Comparison of ENCODE assay signal across 22 cellular contexts in the genomic region with DNA sequence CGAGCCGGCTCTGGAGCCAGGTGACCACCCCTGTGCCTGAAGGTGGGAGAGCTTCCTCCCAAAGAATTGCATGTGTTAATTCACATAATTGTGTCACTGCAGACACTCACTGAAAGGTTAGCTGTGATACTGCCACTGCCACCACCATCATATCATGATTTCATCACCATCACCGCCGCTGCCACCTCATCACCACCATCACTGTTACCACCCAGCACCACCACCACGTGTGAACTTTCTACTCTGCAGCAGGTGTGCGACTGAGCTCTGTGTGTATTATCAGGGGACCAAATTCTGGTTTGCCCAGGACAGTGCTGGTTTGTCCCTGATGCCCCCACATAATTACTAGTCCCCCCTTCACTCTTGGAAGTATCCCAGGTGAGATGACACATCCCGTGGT. TPM values are rescaled to one million over a fixed set of nuclear protein-coding genes. Genes with fewer than 3 reads are reported as not detected.
DNase-seq lines count a peak whose midpoint lies in the region; ATAC-seq and TF ChIP-seq lines count a peak whose summit lies in the region.
"Had no signal": no experiment of that assay in that cellular context is flagged by ENCODE, and none has a peak within 500 bp of the region (broad histone marks: within the 10 kb centered on the region; RNA-seq: fewer than 3 reads in every experiment).

No MANE protein-coding gene starts in this region.

- in situ Hi-C loops in gastrocnemius medialis (cut with MboI; ENCODE audit: low sequenced_read_pairs in 4 of 4) = no loop called here

- H3K27ac Mint-ChIP-seq in activated CD4-positive, alpha-beta memory T cell treated with anti-CD3 and anti-CD28 coated beads for 36 hours = no peak overlapping the region
- H3K27ac Mint-ChIP-seq in activated CD4-positive, alpha-beta memory T cell treated with anti-CD3 and anti-CD28 coated beads, Interleukin-2, amount 10 ng/mL, durations not matched to agents 7 days and 5 days = no peak overlapping the region
- H3K27ac Mint-ChIP-seq in GM23338 (no peak overlapping the region), chondrocyte (ENCODE audit: unreplicated experiment) (peak overlapping the region; percentile 91)
- H3K27ac Mint-ChIP-seq in stimulated activated naive B cell treated with anti-CD40 and anti-IgM and Interleukin-4, amounts not matched to agents 10 μg/mL and 1 μg/mL and 100 μg/mL, for 72 hours = no peak overlapping the region
- H3K27ac Mint-ChIP-seq: CD8-positive, alpha-beta memory T cell had no signal

- peak; percentile 41 for DNase-seq in activated CD4-positive, alpha-beta memory T cell treated with anti-CD3 and anti-CD28 coated beads for 36 hours
- no peak for DNase-seq in activated CD4-positive, alpha-beta memory T cell treated with anti-CD3 and anti-CD28 coated beads, Interleukin-2, amount 10 ng/mL, durations not matched to agents 7 days and 5 days
- DNase-seq in GM23338 (ENCODE audit: low spot score) (no peak), chondrocyte (ENCODE audit: low spot score) (no peak), gastrocnemius medialis (peak in 1 of 2 donors; percentile 16), caudate nucleus (lab: John Stamatoyannopoulos, UW) (no peak)
- no peak for DNase-seq in stimulated activated naive B cell treated with anti-CD40 and anti-IgM and Interleukin-4, amounts not matched to agents 10 μg/mL and 1 μg/mL and 100 μg/mL, for 72 hours
- DNase-seq: activated effector memory CD4-positive, alpha-beta T cell treated with anti-CD3 and anti-CD28 coated beads, Interleukin-2, amount 50 U/mL, for 16 hours; effector CD4-positive, alpha-beta T cell; KBM-7; mesendoderm; NCI-H1048; NCI-H526; PC-9 had no signal

- CTCF ChIA-PET in activated CD4-positive, alpha-beta memory T cell treated with anti-CD3 and anti-CD28 coated beads for 36 hours (lab: Charles Lee) = interaction anchor here (1.0 to 6.9 kb wide), 2 partner anchors 8 to 146 kb away, joined by 3 to 184 read pairs; no protein-coding TSS in a partner anchor
- CTCF ChIA-PET in activated CD4-positive, alpha-beta memory T cell treated with anti-CD3 and anti-CD28 coated beads, Interleukin-2, amount 10 ng/mL, durations not matched to agents 7 days and 5 days (lab: Charles Lee) = interaction anchor here (0.5 to 6.0 kb wide), 5 partner anchors 10 to 168 kb away, joined by 3 to 87 read pairs (median 4); no protein-coding TSS in a partner anchor

- peaks cover 2% of the 10 kb centered on the region for H3K4me1 Mint-ChIP-seq in activated CD4-positive, alpha-beta memory T cell treated with anti-CD3 and anti-CD28 coated beads for 36 hours (ENCODE audit: low read depth)
- no peaks in the 10 kb centered on the region for H3K4me1 Mint-ChIP-seq in activated CD4-positive, alpha-beta memory T cell treated with anti-CD3 and anti-CD28 coated beads, Interleukin-2, amount 10 ng/mL, durations not matched to agents 7 days and 5 days
- H3K4me1 Mint-ChIP-seq in GM23338 (peaks cover 21% of the 10 kb centered on the region), chondrocyte (ENCODE audit: low read depth) (peaks cover 58% of the 10 kb centered on the region)
- peaks cover 5 to 11% of the 10 kb centered on the region in 2 donors for H3K4me1 Mint-ChIP-seq in stimulated activated naive B cell treated with anti-CD40 and anti-IgM and Interleukin-4, amounts not matched to agents 10 μg/mL and 1 μg/mL and 100 μg/mL, for 72 hours

- H3K27me3 Mint-ChIP-seq in activated CD4-positive, alpha-beta memory T cell treated with anti-CD3 and anti-CD28 coated beads for 36 hours = no peaks in the 10 kb centered on the region
- H3K27me3 Mint-ChIP-seq in activated CD4-positive, alpha-beta memory T cell treated with anti-CD3 and anti-CD28 coated beads, Interleukin-2, amount 10 ng/mL, durations not matched to agents 7 days and 5 days = no peaks in the 10 kb centered on the region
- H3K27me3 Mint-ChIP-seq in GM23338 (ENCODE audit: insufficient read depth, low read depth, poor library complexity) (peaks cover 26% of the 10 kb centered on the region), chondrocyte (ENCODE audit: low read depth) (no peaks in the 10 kb centered on the region)
- H3K27me3 Mint-ChIP-seq in stimulated activated naive B cell treated with anti-CD40 and anti-IgM and Interleukin-4, amounts not matched to agents 10 μg/mL and 1 μg/mL and 100 μg/mL, for 72 hours = peaks cover 73 to 94% of the 10 kb centered on the region in 2 donors

- POLR2A ChIA-PET in activated CD4-positive, alpha-beta memory T cell treated with anti-CD3 and anti-CD28 coated beads for 36 hours (lab: Charles Lee) = interaction anchor here (0.6 kb wide), 1 partner anchor 144 kb away, joined by 3 read pairs; no protein-coding TSS in a partner anchor
- POLR2A ChIA-PET in activated CD4-positive, alpha-beta memory T cell treated with anti-CD3 and anti-CD28 coated beads, Interleukin-2, amount 10 ng/mL, durations not matched to agents 7 days and 5 days (lab: Charles Lee) = no interaction called here

- 0 out of 2 replicates have a peak overlapping the region, but pooled peaks have one; percentile 55 for H3K27ac ChIP-seq in GM23338 (ENCODE audit: low read depth)
- H3K27ac ChIP-seq in gastrocnemius medialis = peak overlapping the region; percentile 90 to 97 (median 93)
- no peak overlapping the region for H3K27ac ChIP-seq in caudate nucleus (ENCODE audit: low read depth, low read length)
- H3K27ac ChIP-seq: neutrophil, PC-9 had no signal

- ATAC-seq in GM23338 = no peak
- ATAC-seq in gastrocnemius medialis = no peak
- ATAC-seq in stimulated activated naive B cell treated with anti-CD40 and anti-IgM and Interleukin-4, amounts not matched to agents 10 μg/mL and 1 μg/mL and 100 μg/mL, for 72 hours (replicated peaks) = no peak
- ATAC-seq in HG03280 (IDR thresholded peaks at IDR 0.05; ENCODE audit: unreplicated experiment) = no peak
- ATAC-seq: heart right ventricle, right cardiac atrium had no signal

- H2AFZ ChIP-seq in GM23338 = no peak overlapping the region
- H2AFZ ChIP-seq: PC-9 had no signal

- no peak for TF ChIP-seq POLR2A in gastrocnemius medialis (IDR thresholded peaks at IDR 0.05)

- H3K4me2 ChIP-seq in GM23338 = no peak overlapping the region
- H3K4me2 ChIP-seq: PC-9 had no signal

- TF ChIP-seq CTCF in GM23338 (conservative IDR thresholded peaks at IDR 0.05; ENCODE audit: low read depth in 2 of 2) = no peak
- no peak for TF ChIP-seq CTCF in chondrocyte (IDR thresholded peaks at IDR 0.05)
- TF ChIP-seq CTCF in gastrocnemius medialis (IDR thresholded peaks at IDR 0.05 in 4 of 5, conservative IDR thresholded peaks at IDR 0.05 in 1 of 5) = no peak

- no peaks in the 10 kb centered on the region for H3K27me3 ChIP-seq in GM23338 (ENCODE audit: insufficient read depth)
- H3K27me3 ChIP-seq in gastrocnemius medialis = no peaks in the 10 kb centered on the region

- intact Hi-C loops in activated CD4-positive, alpha-beta memory T cell treated with anti-CD3 and anti-CD28 coated beads for 36 hours (cut with micrococcal nuclease) = loop anchor here (10.0 kb wide), 2 partner anchors 229 to 529 kb away; a partner anchor contains a TSS
- intact Hi-C loops in gastrocnemius medialis (cut with DNase I; ENCODE audit: low total_unique reads) = no loop called here

- H3F3A ChIP-seq in GM23338 (replicated peaks; ENCODE audit: low read depth) = peaks cover 25% of the 10 kb centered on the region

- peaks cover 5% of the 10 kb centered on the region for H4K20me1 ChIP-seq in GM23338 (replicated peaks; ENCODE audit: insufficient read depth)

- peaks cover 44% of the 10 kb centered on the region for H3K79me2 ChIP-seq in GM23338 (replicated peaks; ENCODE audit: insufficient read depth)

- H3K9me3 ChIP-seq in gastrocnemius medialis = no peaks in the 10 kb centered on the region
- H3K9me3 ChIP-seq: heart right ventricle, neutrophil had no signal

- H3K4me3 Mint-ChIP-seq in activated CD4-positive, alpha-beta memory T cell treated with anti-CD3 and anti-CD28 coated beads for 36 hours = no peak overlapping the region
- no peak overlapping the region for H3K4me3 Mint-ChIP-seq in activated CD4-positive, alpha-beta memory T cell treated with anti-CD3 and anti-CD28 coated beads, Interleukin-2, amount 10 ng/mL, durations not matched to agents 7 days and 5 days
- H3K4me3 Mint-ChIP-seq in GM23338 (no peak overlapping the region; the same call in 2 of the 3 replicates), chondrocyte (ENCODE audit: unreplicated experiment) (no peak overlapping the region)
- no peak overlapping the region for H3K4me3 Mint-ChIP-seq in stimulated activated naive B cell treated with anti-CD40 and anti-IgM and Interleukin-4, amounts not matched to agents 10 μg/mL and 1 μg/mL and 100 μg/mL, for 72 hours
- H3K4me3 Mint-ChIP-seq: CD8-positive, alpha-beta memory T cell had no signal

- H3K4me3 ChIP-seq in GM23338 = no peak overlapping the region
- no peak overlapping the region for H3K4me3 ChIP-seq in gastrocnemius medialis
- H3K4me3 ChIP-seq: heart right ventricle, PC-9 had no signal

- H3K4me1 ChIP-seq in GM23338 (ENCODE audit: insufficient read depth) (no peaks in the 10 kb centered on the region; the same call in 1 of the 2 replicates), gastrocnemius medialis (peaks cover 50 to 57% of the 10 kb centered on the region in 2 donors)

- H3K36me3 ChIP-seq in GM23338 (ENCODE audit: insufficient read depth) = peaks cover 21% of the 10 kb centered on the region; the same call in 1 of the 2 replicates
- H3K36me3 ChIP-seq in gastrocnemius medialis = peaks cover 0 to 35% of the 10 kb centered on the region in 2 donors
- H3K36me3 ChIP-seq: neutrophil had no signal

- H3K9me3 Mint-ChIP-seq in activated CD4-positive, alpha-beta memory T cell treated with anti-CD3 and anti-CD28 coated beads for 36 hours = no peaks in the 10 kb centered on the region
- no peaks in the 10 kb centered on the region for H3K9me3 Mint-ChIP-seq in activated CD4-positive, alpha-beta memory T cell treated with anti-CD3 and anti-CD28 coated beads, Interleukin-2, amount 10 ng/mL, durations not matched to agents 7 days and 5 days
- no peaks in the 10 kb centered on the region for H3K9me3 Mint-ChIP-seq in GM23338
- H3K9me3 Mint-ChIP-seq in chondrocyte (ENCODE audit: low read depth) = no peaks in the 10 kb centered on the region
- H3K9me3 Mint-ChIP-seq in stimulated activated naive B cell treated with anti-CD40 and anti-IgM and Interleukin-4, amounts not matched to agents 10 μg/mL and 1 μg/mL and 100 μg/mL, for 72 hours = no peaks in the 10 kb centered on the region
- H3K9me3 Mint-ChIP-seq: CD8-positive, alpha-beta memory T cell had no signal

- H3K36me3 Mint-ChIP-seq in activated CD4-positive, alpha-beta memory T cell treated with anti-CD3 and anti-CD28 coated beads for 36 hours = no peaks in the 10 kb centered on the region
- H3K36me3 Mint-ChIP-seq in activated CD4-positive, alpha-beta memory T cell treated with anti-CD3 and anti-CD28 coated beads, Interleukin-2, amount 10 ng/mL, durations not matched to agents 7 days and 5 days (ENCODE audit: low read depth) = no peaks in the 10 kb centered on the region
- peaks cover 64% of the 10 kb centered on the region for H3K36me3 Mint-ChIP-seq in GM23338 (ENCODE audit: low read depth)
- peaks cover 34% of the 10 kb centered on the region for H3K36me3 Mint-ChIP-seq in chondrocyte (ENCODE audit: low read depth)
- H3K36me3 Mint-ChIP-seq in stimulated activated naive B cell treated with anti-CD40 and anti-IgM and Interleukin-4, amounts not matched to agents 10 μg/mL and 1 μg/mL and 100 μg/mL, for 72 hours = no peaks in the 10 kb centered on the region
- H3K36me3 Mint-ChIP-seq: CD8-positive, alpha-beta memory T cell had no signal

- H3K9me2 ChIP-seq in GM23338 (ENCODE audit: insufficient read depth) = no peaks in the 10 kb centered on the region

RNA-seq across cellular contexts. Expression of a gene that starts 15.2 kb away (rescaled TPM):
- 1 to 10 TPM in 1 of 2 experiments, under 1 TPM in 1; 0.78 to 1.1 TPM for total RNA-seq in activated CD4-positive, alpha-beta memory T cell treated with anti-CD3 and anti-CD28 coated beads for 36 hours
- not detected for total RNA-seq in activated CD4-positive, alpha-beta memory T cell treated with anti-CD3 and anti-CD28 coated beads, Interleukin-2, amount 10 ng/mL, durations not matched to agents 7 days and 5 days
- 121 and 140 TPM in 2 replicates for total RNA-seq in GM23338 (2014; rRNA removed; shearing (Covaris generic))
- 37.9 and 38.3 TPM in 2 replicates for polyA plus RNA-seq in GM23338 (2016; fragmentation: Nextera tagmentation; extraction: Ambion mirVana)
- 125 to 140 TPM (median 125 TPM) in 3 replicates for total RNA-seq in chondrocyte
- 100 to 1,000 TPM; 101 to 153 (median 145) TPM for total RNA-seq in gastrocnemius medialis
- polyA plus RNA-seq: CD8-positive, alpha-beta memory T cell had no signal

RNA-seq across cellular contexts. Expression of a gene that starts 17.4 kb away (rescaled TPM):
- total RNA-seq in activated CD4-positive, alpha-beta memory T cell treated with anti-CD3 and anti-CD28 coated beads for 36 hours = not detected
- total RNA-seq in activated CD4-positive, alpha-beta memory T cell treated with anti-CD3 and anti-CD28 coated beads, Interleukin-2, amount 10 ng/mL, durations not matched to agents 7 days and 5 days = not detected
- total RNA-seq in GM23338 (2014; rRNA removed; shearing (Covaris generic)) = not detected in 2 replicates
- not detected in 2 replicates for polyA plus RNA-seq in GM23338 (2016; fragmentation: Nextera tagmentation; extraction: Ambion mirVana)
- total RNA-seq in chondrocyte (not detected in 3 replicates), gastrocnemius medialis (not detected)
- total RNA-seq: CD8-positive, alpha-beta memory T cell; PC-9; SK-MEL-5; ureter had no signal
- polyA plus RNA-seq: CD8-positive, alpha-beta memory T cell; keratinocyte had no signal

RNA-seq across cellular contexts. Expression of a gene that starts 29.3 kb away (rescaled TPM):
- total RNA-seq in activated CD4-positive, alpha-beta memory T cell treated with anti-CD3 and anti-CD28 coated beads for 36 hours = not detected
- total RNA-seq in activated CD4-positive, alpha-beta memory T cell treated with anti-CD3 and anti-CD28 coated beads, Interleukin-2, amount 10 ng/mL, durations not matched to agents 7 days and 5 days = not detected
- total RNA-seq in GM23338 (2014; rRNA removed; shearing (Covaris generic)) = not detected in 2 replicates
- not detected in 2 replicates for polyA plus RNA-seq in GM23338 (2016; fragmentation: Nextera tagmentation; extraction: Ambion mirVana)
- not detected in 3 replicates for total RNA-seq in chondrocyte
- total RNA-seq in gastrocnemius medialis = 1 to 10 TPM in 1 of 4 donors, not detected in 3; 3.0 TPM
- total RNA-seq: CD8-positive, alpha-beta memory T cell; PC-9; SK-MEL-5; ureter had no signal
- polyA plus RNA-seq: CD8-positive, alpha-beta memory T cell; keratinocyte had no signal

Comparison
In these comparisons a context has a peak if more than half of its experiments do, and no peak if none do; other contexts are left out.
1. RNA of a gene that starts 15.2 kb away (total RNA-seq): 101 to 153 TPM in gastrocnemius medialis, 121 to 140 TPM in GM23338 and 125 to 140 TPM in chondrocyte; 0.78 to 1.1 TPM in activated CD4-positive, alpha-beta memory T cell treated with anti-CD3 and anti-CD28 coated beads for 36 hours and not detected in activated CD4-positive, alpha-beta memory T cell treated with anti-CD3 and anti-CD28 coated beads, Interleukin-2, amount 10 ng/mL, durations not matched to agents 7 days and 5 days; every median in the first group is over 10 times any median in the second.